Comparison of ENCODE assay signal across 28 cellular contexts in genomic region chr9:137107312-137107921, GRCh38. TPM values are rescaled to one million over a fixed set of nuclear protein-coding genes. Genes with fewer than 3 reads are reported as not detected.
"Had no signal": no experiment of that assay in that cellular context is flagged by ENCODE, and none has a peak within 500 bp of the region (broad histone marks: within the 10 kb centered on the region; RNA-seq: fewer than 3 reads in every experiment).

No MANE protein-coding gene starts in this region.

- H3K9me3 ChIP-seq: breast epithelium, mucosa of descending colon, tibial nerve had no signal

- H3K4me1 Mint-ChIP-seq: activated naive CD8-positive, alpha-beta T cell treated with anti-CD3 and anti-CD28 coated beads, Interleukin-2, amount 10 ng/mL, durations not matched to agents 7 days and 5 days; stimulated activated naive B cell treated with anti-CD40 and anti-IgM and Interleukin-4, amounts not matched to agents 10 μg/mL and 1 μg/mL and 100 μg/mL, for 72 hours had no signal

- H3K4me3 Mint-ChIP-seq: activated naive CD4-positive, alpha-beta T cell treated with anti-CD3 and anti-CD28 coated beads for 36 hours; activated naive CD8-positive, alpha-beta T cell treated with anti-CD3 and anti-CD28 coated beads, Interleukin-2, amount 10 ng/mL, durations not matched to agents 7 days and 5 days; natural killer cell treated with Interleukin-12 subunit alpha and Interleukin-12 subunit beta and Interleukin-15 and Interleukin-18, amount 100 ng/mL, for 72 hours; stimulated activated naive B cell treated with anti-CD40 and anti-IgM and Interleukin-4, amounts not matched to agents 10 μg/mL and 1 μg/mL and 100 μg/mL, for 72 hours; T-helper 1 cell treated with Interleukin-12 subunit alpha and Interleukin-12 subunit beta and Interleukin-4 antibody, amounts not matched to agents 30 μg/mL and 1 μg/mL, for 36 hours had no signal

- H3K27ac Mint-ChIP-seq: activated naive CD4-positive, alpha-beta T cell treated with anti-CD3 and anti-CD28 coated beads for 36 hours; activated naive CD8-positive, alpha-beta T cell treated with anti-CD3 and anti-CD28 coated beads, Interleukin-2, amount 10 ng/mL, durations not matched to agents 7 days and 5 days; natural killer cell treated with Interleukin-12 subunit alpha and Interleukin-12 subunit beta and Interleukin-15 and Interleukin-18, amount 100 ng/mL, for 72 hours; progenitor cell of endocrine pancreas; stimulated activated naive B cell treated with anti-CD40 and anti-IgM and Interleukin-4, amounts not matched to agents 10 μg/mL and 1 μg/mL and 100 μg/mL, for 72 hours; T-helper 1 cell treated with Interleukin-12 subunit alpha and Interleukin-12 subunit beta and Interleukin-4 antibody, amounts not matched to agents 30 μg/mL and 1 μg/mL, for 36 hours had no signal

- DNase-seq: activated CD4-positive, alpha-beta T cell treated with anti-CD3 and anti-CD28 coated beads for 48 hours; activated CD4-positive, alpha-beta T cell treated with anti-CD3 and anti-CD28 coated beads, Interleukin-2, amount 50 U/mL, for 48 hours; activated CD8-positive, alpha-beta memory T cell treated with anti-CD3 and anti-CD28 coated beads for 24 hours; activated effector memory CD4-positive, alpha-beta T cell treated with Interleukin-2 at 50 U/mL for 16 hours; activated naive CD4-positive, alpha-beta T cell treated with anti-CD3 and anti-CD28 coated beads for 36 hours; activated naive CD8-positive, alpha-beta T cell treated with anti-CD3 and anti-CD28 coated beads, Interleukin-2, amount 10 ng/mL, durations not matched to agents 7 days and 5 days; amygdala; effector CD8-positive, alpha-beta T cell; islet precursor cell; mucosa of descending colon; small intestine; stimulated activated CD4-positive, alpha-beta T cell treated with anti-CD3 and anti-CD28 coated beads, Interleukin-4, amount 100 ng/mL, for 24 hours; stimulated activated CD8-positive, alpha-beta memory T cell treated with anti-CD3 and anti-CD28 coated beads, Interleukin-4, amount 100 ng/mL, for 48 hours; stimulated activated naive B cell treated with anti-CD40 and anti-IgM and Interleukin-4, amounts not matched to agents 10 μg/mL and 1 μg/mL and 100 μg/mL, for 72 hours; T-helper 9 cell; WERI-Rb-1 had no signal

- H3K4me1 ChIP-seq: breast epithelium, tibial nerve had no signal

- H3K27me3 Mint-ChIP-seq: activated naive CD8-positive, alpha-beta T cell treated with anti-CD3 and anti-CD28 coated beads, Interleukin-2, amount 10 ng/mL, durations not matched to agents 7 days and 5 days; natural killer cell treated with Interleukin-12 subunit alpha and Interleukin-12 subunit beta and Interleukin-15 and Interleukin-18, amount 100 ng/mL, for 72 hours; progenitor cell of endocrine pancreas; stimulated activated naive B cell treated with anti-CD40 and anti-IgM and Interleukin-4, amounts not matched to agents 10 μg/mL and 1 μg/mL and 100 μg/mL, for 72 hours had no signal

- ATAC-seq: left ventricle myocardium superior; mucosa of descending colon; natural killer cell treated with Interleukin-12 subunit alpha and Interleukin-12 subunit beta and Interleukin-15 and Interleukin-18, amount 100 ng/mL, for 72 hours; sciatic nerve had no signal

- H3K36me3 ChIP-seq: breast epithelium had no signal

- H3K9me3 Mint-ChIP-seq: activated naive CD4-positive, alpha-beta T cell treated with anti-CD3 and anti-CD28 coated beads for 36 hours; natural killer cell treated with Interleukin-12 subunit alpha and Interleukin-12 subunit beta and Interleukin-15 and Interleukin-18, amount 100 ng/mL, for 72 hours; stimulated activated naive B cell treated with anti-CD40 and anti-IgM and Interleukin-4, amounts not matched to agents 10 μg/mL and 1 μg/mL and 100 μg/mL, for 72 hours; T-helper 1 cell treated with Interleukin-12 subunit alpha and Interleukin-12 subunit beta and Interleukin-4 antibody, amounts not matched to agents 30 μg/mL and 1 μg/mL, for 36 hours had no signal

- H3K27me3 ChIP-seq: breast epithelium, tibial nerve had no signal

- H3K27ac ChIP-seq: breast epithelium, epithelial cell of prostate, tibial nerve, WERI-Rb-1 had no signal

- H3K4me3 ChIP-seq: breast epithelium, mucosa of descending colon, tibial nerve had no signal

RNA-seq across cellular contexts. Expression of gene GRIN1, which starts 31.5 kb away (rescaled TPM):
- total RNA-seq: activated naive CD8-positive, alpha-beta T cell treated with anti-CD3 and anti-CD28 coated beads, Interleukin-2, amount 10 ng/mL, durations not matched to agents 7 days and 5 days; dermis microvascular lymphatic vessel endothelial cell; left ventricle myocardium superior; mesenteric fat pad; myocyte; osteocyte; sciatic nerve had no signal
